ENCODE assay signal across 10 cellular contexts in genomic region chr14:65070710-65071033, GRCh38. TPM values are rescaled to one million over a fixed set of nuclear protein-coding genes. Genes with fewer than 3 reads are reported as not detected.
DNase-seq lines count a peak whose midpoint lies in the region; ATAC-seq and TF ChIP-seq lines count a peak whose summit lies in the region.
"Had no signal": no experiment of that assay in that cellular context is flagged by ENCODE, and none has a peak within 500 bp of the region (broad histone marks: within the 10 kb centered on the region; RNA-seq: fewer than 3 reads in every experiment).

No MANE protein-coding gene starts in this region.

- DNase-seq in LoVo (ENCODE audit: low spot score) (peak; percentile 65), adrenal gland (peak in 5 of 7 donors; percentile 43 to 83 (median 57)), psoas muscle (no peak), SIG-M5 (lab: John Stamatoyannopoulos, UW) (no peak)
- no peak for DNase-seq in stimulated activated CD4-positive, alpha-beta T cell treated with anti-CD3 and anti-CD28 coated beads, Interleukin-2, amount 100 ng/mL, for 24 hours
- DNase-seq: naive B cell, NCI-H1930 had no signal

- peak; percentile 45 for ATAC-seq in GM18858 (IDR thresholded peaks at IDR 0.05; ENCODE audit: unreplicated experiment)
- peak; percentile 10 to 44 (median 28) for ATAC-seq in psoas muscle
- no peak for ATAC-seq in GM18517 (IDR thresholded peaks at IDR 0.05; ENCODE audit: unreplicated experiment)
- no peak for ATAC-seq in HG03521 (IDR thresholded peaks at IDR 0.05; ENCODE audit: unreplicated experiment)

- TF ChIP-seq CTCF in adrenal gland (IDR thresholded peaks at IDR 0.05) (no peak), psoas muscle (IDR thresholded peaks at IDR 0.05) (no peak)

- H3K4me1 ChIP-seq in adrenal gland (replicated peaks in 1 of 2) (peaks cover 13 to 31% of the 10 kb centered on the region in 2 donors), psoas muscle (peaks cover 59% of the 10 kb centered on the region)

- H3K27me3 ChIP-seq in adrenal gland, result no peaks in the 10 kb centered on the region
- no peaks in the 10 kb centered on the region for H3K27me3 ChIP-seq in psoas muscle (ENCODE audit: insufficient read depth in 3 of 3, low read length in 2 of 3)

- intact Hi-C loops in adrenal gland (cut with DNase I) (no loop called here), psoas muscle (cut with DNase I) (no loop called here)

- H3K9me3 ChIP-seq in adrenal gland (replicated peaks in 1 of 3) (no peaks in the 10 kb centered on the region), psoas muscle (no peaks in the 10 kb centered on the region)

- H3K4me3 ChIP-seq in adrenal gland (no peak overlapping the region), psoas muscle (peak overlapping the region; percentile 31)

- TF ChIP-seq POLR2A in adrenal gland (IDR thresholded peaks at IDR 0.05), result no peak

- H3K36me3 ChIP-seq in adrenal gland (replicated peaks in 1 of 2) (peaks cover 0 to 10% of the 10 kb centered on the region in 2 donors), psoas muscle (ENCODE audit: insufficient read depth in 1 of 2, low read depth in 1 of 2) (peaks cover 0 to 17% of the 10 kb centered on the region in 2 donors)

- WGBS in adrenal gland, 4 donors, result 19 to 53% (median 29%) methylated on average over 4 of the region's 4 CpGs
- WGBS in psoas muscle, 3 donors, result 15 to 30% (median 21%) methylated on average over 4 of the region's 4 CpGs

- H3K27ac ChIP-seq in adrenal gland (peak overlapping the region in 1 of 5 donors; percentile 8), psoas muscle (peak overlapping the region; percentile 31)

RNA-seq across cellular contexts. Expression of gene MAX, which starts 31.6 kb away (rescaled TPM):
- 100 to 1,000 TPM in 1 of 8 donors, 10 to 100 TPM in 7; 31.5 to 114 (median 67.0) TPM for total RNA-seq in adrenal gland
- 10 to 100 TPM; 49.3 to 62.3 (median 55.7) TPM for polyA plus RNA-seq in adrenal gland
- 100 to 1,000 TPM in 1 of 4 donors, 10 to 100 TPM in 3; 44.7 to 115 (median 55.9) TPM for total RNA-seq in psoas muscle
- polyA plus RNA-seq in psoas muscle, result 10 to 100 TPM; 44.5 to 83.6 (median 50.6) TPM

Comparison
In these comparisons a context has a peak if more than half of its experiments do, and no peak if none do; other contexts are left out.
1. ATAC-seq: peak in GM18858 (single experiment) and psoas muscle (4 of 4); none in GM18517 (single experiment) and HG03521 (single experiment).
2. DNase-seq: peak in LoVo (single experiment) and adrenal gland (5 of 7); none in psoas muscle (0 of 2), SIG-M5 (single experiment) and stimulated activated CD4-positive, alpha-beta T cell treated with anti-CD3 and anti-CD28 coated beads, Interleukin-2, amount 100 ng/mL, for 24 hours (0 of 2).